25 cellular contexts compared by ENCODE assay signal in genomic region chr18:43079422-43079821, GRCh38. TPM values are rescaled to one million over a fixed set of nuclear protein-coding genes. Genes with fewer than 3 reads are reported as not detected.
"Had no signal": no experiment of that assay in that cellular context is flagged by ENCODE, and none has a peak within 500 bp of the region (broad histone marks: within the 10 kb centered on the region; RNA-seq: fewer than 3 reads in every experiment).

No MANE protein-coding gene starts in this region.

- H3K36me3 ChIP-seq: left ventricle myocardium inferior, lower lobe of right lung, neutrophil, spleen, tibial nerve, upper lobe of right lung, vagina had no signal

- H3K79me2 ChIP-seq: hepatocyte had no signal

- H3K27me3 ChIP-seq: foreskin keratinocyte, hepatocyte, neutrophil, spleen, testis, tibial nerve, upper lobe of right lung, vagina had no signal

- H3K4me2 ChIP-seq: hepatocyte had no signal

- H3K4me3 ChIP-seq: hepatocyte, left ventricle myocardium inferior, lower lobe of right lung, psoas muscle, spleen, testis, tibial nerve, upper lobe of right lung, vagina had no signal

- FAIRE-seq: endothelial cell of umbilical vein, kidney had no signal

- H3K4me1 ChIP-seq: foreskin keratinocyte, left ventricle myocardium inferior, lower lobe of right lung, psoas muscle, spleen, testis, tibial nerve, upper lobe of right lung, vagina had no signal

- ATAC-seq: foreskin keratinocyte; left cardiac atrium; lower lobe of right lung; psoas muscle; sciatic nerve; stimulated activated naive B cell treated with anti-CD40 and anti-IgM and Interleukin-4, amounts not matched to agents 10 μg/mL and 1 μg/mL and 100 μg/mL, for 72 hours; stimulated activated naive CD8-positive, alpha-beta T cell treated with anti-CD3 and anti-CD28 coated beads, Interleukin-15, amount 100 ng/mL, for 72 hours; upper lobe of right lung had no signal

- DNase-seq: effector CD4-positive, alpha-beta T cell; endodermal cell; erythroblast; foreskin keratinocyte; kidney; left cardiac atrium; left ventricle myocardium inferior; lower lobe of right lung; mesenchymal stem cell; naive B cell; psoas muscle; spleen; stimulated activated CD4-positive, alpha-beta T cell treated with anti-CD3 and anti-CD28 coated beads, Interleukin-15, amount 100 ng/mL, for 24 hours; stimulated activated CD4-positive, alpha-beta T cell treated with anti-CD3 and anti-CD28 coated beads, Interleukin-1b, Interleukin-23, amount 100 ng/mL, for 48 hours; stimulated activated CD4-positive, alpha-beta T cell treated with anti-CD3 and anti-CD28 coated beads, Interleukin-4, amount 100 ng/mL, for 24 hours; stimulated activated naive B cell treated with anti-CD40 and anti-IgM and Interleukin-4, amounts not matched to agents 10 μg/mL and 1 μg/mL and 100 μg/mL, for 72 hours; stimulated activated naive CD8-positive, alpha-beta T cell treated with anti-CD3 and anti-CD28 coated beads, Interleukin-15, amount 100 ng/mL, for 72 hours; testis; upper lobe of right lung had no signal

- H3K27ac ChIP-seq: foreskin keratinocyte, hepatocyte, left ventricle myocardium inferior, lower lobe of right lung, neutrophil, psoas muscle, spleen, testis, tibial nerve, upper lobe of right lung, vagina had no signal

RNA-seq across cellular contexts. Expression of gene RIT2, which starts 36.1 kb away (rescaled TPM):
- polyA plus RNA-seq: endothelial cell of umbilical vein, foreskin keratinocyte, hepatocyte, psoas muscle, spleen had no signal
